8 cellular contexts compared by ENCODE assay signal in the genomic region with DNA sequence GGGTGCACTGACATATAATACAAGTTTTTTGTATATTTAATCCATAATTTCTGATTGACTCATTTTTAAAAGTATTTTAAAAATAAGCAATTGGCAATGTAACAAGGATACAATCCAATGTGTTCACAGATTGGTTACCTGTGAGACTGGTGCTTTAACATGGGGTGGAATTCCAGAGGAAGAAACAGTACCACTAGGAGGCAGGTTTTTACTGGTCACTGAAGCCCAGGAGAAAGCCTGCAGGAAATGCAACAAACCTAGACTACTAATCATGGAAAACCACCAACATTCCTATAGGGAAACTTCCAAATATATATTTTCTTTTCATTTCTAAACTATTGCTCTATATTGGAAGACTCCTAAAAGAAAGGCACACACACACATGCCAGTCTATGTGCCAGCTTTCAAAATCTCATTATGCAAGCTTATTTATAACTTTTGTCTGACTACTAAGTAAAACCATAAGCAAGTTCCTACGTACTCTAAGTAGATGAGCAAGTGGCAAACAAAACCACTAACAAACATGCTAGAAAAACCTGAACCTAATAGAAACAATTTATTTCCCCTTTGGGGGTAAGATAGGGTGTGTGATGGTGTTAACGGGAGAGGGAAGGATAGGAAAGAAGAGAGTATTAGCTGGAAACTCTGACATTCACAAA. TPM values are rescaled to one million over a fixed set of nuclear protein-coding genes. Genes with fewer than 3 reads are reported as not detected.
DNase-seq lines count a peak whose midpoint lies in the region; ATAC-seq and TF ChIP-seq lines count a peak whose summit lies in the region.

No MANE protein-coding gene starts in this region.

- peaks cover 16% of the 10 kb centered on the region for H3K4me1 ChIP-seq in OCI-LY7 (ENCODE audit: insufficient read depth, low read length, poor library complexity, severe bottlenecking)

- H3K4me3 Mint-ChIP-seq in progenitor cell of endocrine pancreas (ENCODE audit: low read depth) = no peak overlapping the region

- intact Hi-C loops in OCI-LY7 (cut with micrococcal nuclease; ENCODE audit: unreplicated experiment) = loop anchor here (10.0 kb wide), 1 partner anchor 161 kb away; no protein-coding TSS in a partner anchor

- H3K27ac ChIP-seq in OCI-LY7 (ENCODE audit: low read depth, low read length, poor library complexity, severe bottlenecking) = no peak overlapping the region

- POLR2A ChIA-PET in OCI-LY7 (lab: Charles Lee) = interaction anchor here (0.7 to 2.1 kb wide), 3 partner anchors 16 to 219 kb away, joined by 4 to 8 read pairs (median 6); no protein-coding TSS in a partner anchor

- H2AFZ ChIP-seq in OCI-LY7 (ENCODE audit: low read length) = no peak overlapping the region

- H3K36me3 ChIP-seq in OCI-LY7 (ENCODE audit: insufficient read depth, low read length) = peaks cover 100% of the 10 kb centered on the region

- H4K20me1 ChIP-seq in OCI-LY7 (ENCODE audit: insufficient read depth, low read length) = peaks cover 8% of the 10 kb centered on the region; the same call in 1 of the 2 replicates

- BruUV-seq in OCI-LY7 (replicated peaks; lab: Mats Ljungman, UMichigan) = no TSS peak

- peak; percentile 68 for TF ChIP-seq CTCF in OCI-LY7 (conservative IDR thresholded peaks at IDR 0.05; ENCODE audit: low read length)
- TF ChIP-seq CTCF in epithelial cell of proximal tubule (conservative IDR thresholded peaks at IDR 0.05; ENCODE audit: low read depth, low read length) = peak; percentile 76
- TF ChIP-seq CTCF in progenitor cell of endocrine pancreas (IDR thresholded peaks at IDR 0.05; ENCODE audit: unreplicated experiment) = peak; percentile 59
- TF ChIP-seq CTCF in GM13976 (IDR thresholded peaks at IDR 0.05; ENCODE audit: borderline replicate concordance, control extremely low read depth, extremely low read depth, insufficient read depth, missing control alignments) = no peak

- H3K27ac Mint-ChIP-seq in progenitor cell of endocrine pancreas = peak overlapping the region; percentile 76

- in situ Hi-C loops in GM13976 (cut with MboI; ENCODE audit: low sequenced_read_pairs, unreplicated experiment) = no loop called here

- H3K9me2 ChIP-seq in OCI-LY7 (ENCODE audit: insufficient read depth, low read length) = no peaks in the 10 kb centered on the region

- no peaks in the 10 kb centered on the region for H3K9me3 ChIP-seq in OCI-LY7 (ENCODE audit: low read length)

- peak; percentile 4 for DNase-seq in NCI-H2029 (lab: John Stamatoyannopoulos, UW)
- DNase-seq in NCI-H2029 treated with DMSO at 0.1 percent for 48 hours (lab: John Stamatoyannopoulos, UW) = no peak
- no peak for DNase-seq in OCI-LY7 (ENCODE audit: low spot score)
- no peak for DNase-seq in epithelial cell of proximal tubule (ENCODE audit: low read depth)
- no peak for DNase-seq in progenitor cell of endocrine pancreas (ENCODE audit: low spot score, unreplicated experiment)
- no peak for DNase-seq in GM13976 (ENCODE audit: low spot score)
- DNase-seq in activated CD4-positive, alpha-beta T cell treated with anti-CD3 and anti-CD28 coated beads for 48 hours = no peak

- H3K4me1 Mint-ChIP-seq in progenitor cell of endocrine pancreas (ENCODE audit: low read depth) = peaks cover 6% of the 10 kb centered on the region

- no peak overlapping the region for H3K4me2 ChIP-seq in OCI-LY7 (ENCODE audit: low read length)

- H3K27me3 Mint-ChIP-seq in progenitor cell of endocrine pancreas = no peaks in the 10 kb centered on the region

- H3K4me3 ChIP-seq in OCI-LY7 (ENCODE audit: low read depth, low read length, poor library complexity, severe bottlenecking) (no peak overlapping the region), epithelial cell of proximal tubule (ENCODE audit: low read depth, low read length) (no peak overlapping the region)

- CTCF ChIA-PET in OCI-LY7 (lab: Charles Lee; ENCODE audit: unreplicated experiment) = no interaction called here

- peaks cover 54% of the 10 kb centered on the region; the same call in 1 of the 2 replicates for H3K79me2 ChIP-seq in OCI-LY7 (ENCODE audit: insufficient read depth, low read depth, low read length)

- ATAC-seq in HG02642 (IDR thresholded peaks at IDR 0.05; ENCODE audit: poor library complexity, unreplicated experiment) = no peak

- H3K36me3 Mint-ChIP-seq in progenitor cell of endocrine pancreas (ENCODE audit: insufficient read depth) = peaks cover 24% of the 10 kb centered on the region

- no peaks in the 10 kb centered on the region for H3K9me3 Mint-ChIP-seq in progenitor cell of endocrine pancreas (ENCODE audit: low read depth)

RNA-seq across cellular contexts. Expression of a gene that starts 19.2 kb away (rescaled TPM):
- 55.9 and 56.7 TPM in 2 replicates for total RNA-seq in OCI-LY7 (2014; rRNA removed; shearing (Covaris generic))
- 137 and 147 TPM in 2 replicates for total RNA-seq in OCI-LY7 (2022)
- total RNA-seq in epithelial cell of proximal tubule = 109 and 113 TPM in 2 replicates
- total RNA-seq in progenitor cell of endocrine pancreas = 157 and 168 TPM in 2 replicates

RNA-seq across cellular contexts. Expression of a gene that starts 23.6 kb away (rescaled TPM):
- total RNA-seq in OCI-LY7 (2014; rRNA removed; shearing (Covaris generic)) = 0.06 and 0.13 TPM in 2 replicates
- total RNA-seq in OCI-LY7 (2022) (0.15 and 0.19 TPM in 2 replicates), epithelial cell of proximal tubule (1.2 and 3.6 TPM in 2 replicates), progenitor cell of endocrine pancreas (3.0 and 3.6 TPM in 2 replicates)
